In the genomic region with DNA sequence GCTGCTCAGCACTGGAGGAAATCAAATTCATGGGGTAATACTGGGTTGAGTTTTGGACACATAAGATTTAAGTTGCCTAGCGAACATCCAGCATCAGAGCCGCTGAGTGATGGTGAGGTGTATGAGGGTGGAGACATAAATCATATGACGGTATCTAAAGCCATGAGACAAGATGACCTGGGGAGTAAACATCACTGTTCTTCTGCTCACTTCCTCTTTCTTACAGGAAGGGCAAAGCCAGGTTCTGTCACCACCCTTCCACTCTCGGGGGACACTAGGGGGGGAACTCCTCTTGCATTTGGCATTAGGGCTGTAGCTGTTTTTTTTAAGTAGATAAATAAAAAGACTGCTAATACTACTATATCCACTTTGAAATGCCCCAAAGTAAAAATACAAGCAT, we compare ENCODE assay signal across 9 cellular contexts. TPM values are rescaled to one million over a fixed set of nuclear protein-coding genes. Genes with fewer than 3 reads are reported as not detected.
DNase-seq lines count a peak whose midpoint lies in the region; ATAC-seq and FAIRE-seq lines count a peak whose summit lies in the region.
"Had no signal": no experiment of that assay in that cellular context is flagged by ENCODE, and none has a peak within 500 bp of the region (broad histone marks: within the 10 kb centered on the region; RNA-seq: fewer than 3 reads in every experiment).

No MANE protein-coding gene starts in this region.

- DNase-seq in left colon (no peak), frontal cortex (ENCODE audit: low spot score in 2 of 2) (no peak), NCI-H1417 treated with DMSO at 0.1 percent for 48 hours (lab: John Stamatoyannopoulos, UW) (no peak), NCI-H1092 (lab: John Stamatoyannopoulos, UW) (no peak), NCI-H187 (lab: John Stamatoyannopoulos, UW) (no peak)

- ATAC-seq in GM18520 (IDR thresholded peaks at IDR 0.05; ENCODE audit: unreplicated experiment) (peak; percentile 90), GM21737 (IDR thresholded peaks at IDR 0.05; ENCODE audit: unreplicated experiment) (peak; percentile 94), HG03565 (IDR thresholded peaks at IDR 0.05; ENCODE audit: unreplicated experiment) (peak; percentile 97), left colon (peak; percentile 34)

- intact Hi-C loops in left colon (cut with DNase I, micrococcal nuclease): no loop called here

- no peak for FAIRE-seq in frontal cortex (lab: Jason Lieb, UNC)

RNA-seq across cellular contexts. Expression of a gene that starts 24.0 kb away (rescaled TPM):
- 10 to 100 TPM; 32.3 to 38.4 TPM for total RNA-seq in left colon
- 21.2 TPM for total RNA-seq in frontal cortex

RNA-seq across cellular contexts. Expression of a gene that starts 37.6 kb away (rescaled TPM):
- total RNA-seq in left colon (not detected), frontal cortex (not detected)
- total RNA-seq: fibroblast of lung had no signal

RNA-seq across cellular contexts. Expression of a gene that starts 51.3 kb away (rescaled TPM):
- total RNA-seq in left colon (10 to 100 TPM; 19.1 to 20.6 TPM), frontal cortex (79.1 TPM)

Comparison
In these comparisons a context has a peak if more than half of its experiments do, and no peak if none do; other contexts are left out.
1. ATAC-seq: peak in every context shown above with its lines; median percentile 97 in HG03565; 94 in GM21737; 90 in GM18520; 34 in left colon.